In genomic region chr17:17836818-17837379, GRCh38 we compare ENCODE assay signal across 8 cellular contexts. TPM values are rescaled to one million over a fixed set of nuclear protein-coding genes. Genes with fewer than 3 reads are reported as not detected.
DNase-seq lines count a peak whose midpoint lies in the region; ATAC-seq and TF ChIP-seq lines count a peak whose summit lies in the region.

Gene SREBF1, minus strand, starts transcription at chr17:17836986. Its CDS starts 169 bp downstream, at chr17:17836817.

- no peak for TF ChIP-seq CTCF in liver (IDR thresholded peaks at IDR 0.05; ENCODE audit: low read depth, low read length, missing input control)

- H3K27me3 ChIP-seq in liver (ENCODE audit: control insufficient read depth in 4 of 4, insufficient read depth in 4 of 4, low read length in 3 of 4): no peaks in the 10 kb centered on the region

- intact Hi-C loops in dendritic cell treated with granulocyte-macrophage colony-stimulating factor and Interleukin-4, amounts not matched to agents 40 ng/mL and 50 ng/mL, for 4 days (cut with micrococcal nuclease): no loop called here

- peak within 1 kb of the TSS; percentile 98 to 100 (median 99) for H3K27ac Mint-ChIP-seq in IgD-negative memory B cell
- peak within 1 kb of the TSS; percentile 97 for H3K27ac Mint-ChIP-seq in dendritic cell treated with granulocyte-macrophage colony-stimulating factor and Interleukin-4, amounts not matched to agents 40 ng/mL and 50 ng/mL, for 4 days

- no peaks in the 10 kb centered on the region for H3K36me3 Mint-ChIP-seq in IgD-negative memory B cell
- H3K36me3 Mint-ChIP-seq in dendritic cell treated with granulocyte-macrophage colony-stimulating factor and Interleukin-4, amounts not matched to agents 40 ng/mL and 50 ng/mL, for 4 days (ENCODE audit: low read depth): peaks cover 45% of the 10 kb centered on the region

- H3K4me3 Mint-ChIP-seq in IgD-negative memory B cell: peak within 1 kb of the TSS; percentile 85 to 98 (median 93)
- H3K4me3 Mint-ChIP-seq in dendritic cell treated with granulocyte-macrophage colony-stimulating factor and Interleukin-4, amounts not matched to agents 40 ng/mL and 50 ng/mL, for 4 days: peak within 1 kb of the TSS; percentile 93

- H3K9me3 Mint-ChIP-seq in IgD-negative memory B cell: no peaks in the 10 kb centered on the region
- no peaks in the 10 kb centered on the region for H3K9me3 Mint-ChIP-seq in dendritic cell treated with granulocyte-macrophage colony-stimulating factor and Interleukin-4, amounts not matched to agents 40 ng/mL and 50 ng/mL, for 4 days

- peak within 1 kb of the TSS; percentile 59 to 86 (median 66) for H3K4me3 ChIP-seq in liver (ENCODE audit: low read depth in 1 of 3, low read length in 3 of 3)

- peaks cover 45% of the 10 kb centered on the region for H3K4me1 ChIP-seq in ES-I3 (ENCODE audit: insufficient read depth, low read length)
- peaks cover 29 to 70% (median 50%) of the 10 kb centered on the region in 4 donors for H3K4me1 ChIP-seq in liver (ENCODE audit: control insufficient read depth in 4 of 4, insufficient read depth in 4 of 4, low read length in 3 of 4)

- H3K9ac ChIP-seq in ES-I3 (ENCODE audit: low read depth, low read length) (peak within 1 kb of the TSS; percentile 72), liver (ENCODE audit: low read depth in 1 of 2, low read length in 2 of 2) (peak within 1 kb of the TSS; percentile 92 to 98)

- no peak for TF ChIP-seq RAD21 in liver (IDR thresholded peaks at IDR 0.05)

- H3K4me1 Mint-ChIP-seq in IgD-negative memory B cell: peaks cover 33 to 42% (median 41%) of the 10 kb centered on the region in 3 donors
- peaks cover 78% of the 10 kb centered on the region for H3K4me1 Mint-ChIP-seq in dendritic cell treated with granulocyte-macrophage colony-stimulating factor and Interleukin-4, amounts not matched to agents 40 ng/mL and 50 ng/mL, for 4 days (ENCODE audit: low read depth)

- no peaks in the 10 kb centered on the region for H3K36me3 ChIP-seq in ES-I3 (ENCODE audit: insufficient read depth, low read length)
- H3K36me3 ChIP-seq in liver (ENCODE audit: control insufficient read depth in 4 of 4, insufficient read depth in 3 of 4, low read depth in 1 of 4, low read length in 3 of 4): no peaks in the 10 kb centered on the region

- ATAC-seq in GM21526 (IDR thresholded peaks at IDR 0.05; ENCODE audit: low FRiP score, unreplicated experiment): peak; percentile 31

- 4% methylated on average over 52 of the region's 52 CpGs for WGBS in liver

- no peaks in the 10 kb centered on the region for H3K27me3 Mint-ChIP-seq in IgD-negative memory B cell
- no peaks in the 10 kb centered on the region for H3K27me3 Mint-ChIP-seq in dendritic cell treated with granulocyte-macrophage colony-stimulating factor and Interleukin-4, amounts not matched to agents 40 ng/mL and 50 ng/mL, for 4 days

- peak within 1 kb of the TSS; percentile 97 to 100 for H3K27ac ChIP-seq in liver (ENCODE audit: low read depth in 1 of 2, low read length in 2 of 2)

- H3K9me3 ChIP-seq in ES-I3 (ENCODE audit: control insufficient read depth, insufficient read depth, low read length) (no peaks in the 10 kb centered on the region), liver (ENCODE audit: control insufficient read depth in 4 of 4, low read length in 3 of 4) (no peaks in the 10 kb centered on the region)

- DNase-seq in activated CD4-positive, alpha-beta T cell treated with anti-CD3 and anti-CD28 coated beads for 1 hour: peak; percentile 41
- peak in 2 of 3 donors; percentile 24 to 41 for DNase-seq in stimulated activated CD4-positive, alpha-beta T cell treated with anti-CD3 and anti-CD28 coated beads, TNF-alpha, amount 100 ng/mL, for 1 hour (ENCODE audit: low read depth in 3 of 3, low spot score in 1 of 3)
- no peak for DNase-seq in AML-193 (lab: John Stamatoyannopoulos, UW)

TF ChIP-seq in liver, 16 proteins besides CTCF, POLR2A, EP300 and RAD21:
- TF ChIP-seq NR2F2 (IDR thresholded peaks at IDR 0.05) (no peak), JUND (IDR thresholded peaks at IDR 0.05) (no peak), ATF3 (IDR thresholded peaks at IDR 0.05) (no peak), REST (IDR thresholded peaks at IDR 0.05) (no peak), GABPA (IDR thresholded peaks at IDR 0.05 in 1 of 2, conservative IDR thresholded peaks at IDR 0.05 in 1 of 2) (no peak), EGR1 (IDR thresholded peaks at IDR 0.05; ENCODE audit: low read depth in 2 of 2) (no peak), RXRA (IDR thresholded peaks at IDR 0.05) (no peak), SP1 (IDR thresholded peaks at IDR 0.05) (no peak), HNF4A (conservative IDR thresholded peaks at IDR 0.05) (no peak), FOXA1 (IDR thresholded peaks at IDR 0.05) (no peak), YY1 (IDR thresholded peaks at IDR 0.05) (no peak), TAF1 (conservative IDR thresholded peaks at IDR 0.05) (no peak), FOXA2 (IDR thresholded peaks at IDR 0.05) (no peak)
- TF ChIP-seq, protein P1, sequence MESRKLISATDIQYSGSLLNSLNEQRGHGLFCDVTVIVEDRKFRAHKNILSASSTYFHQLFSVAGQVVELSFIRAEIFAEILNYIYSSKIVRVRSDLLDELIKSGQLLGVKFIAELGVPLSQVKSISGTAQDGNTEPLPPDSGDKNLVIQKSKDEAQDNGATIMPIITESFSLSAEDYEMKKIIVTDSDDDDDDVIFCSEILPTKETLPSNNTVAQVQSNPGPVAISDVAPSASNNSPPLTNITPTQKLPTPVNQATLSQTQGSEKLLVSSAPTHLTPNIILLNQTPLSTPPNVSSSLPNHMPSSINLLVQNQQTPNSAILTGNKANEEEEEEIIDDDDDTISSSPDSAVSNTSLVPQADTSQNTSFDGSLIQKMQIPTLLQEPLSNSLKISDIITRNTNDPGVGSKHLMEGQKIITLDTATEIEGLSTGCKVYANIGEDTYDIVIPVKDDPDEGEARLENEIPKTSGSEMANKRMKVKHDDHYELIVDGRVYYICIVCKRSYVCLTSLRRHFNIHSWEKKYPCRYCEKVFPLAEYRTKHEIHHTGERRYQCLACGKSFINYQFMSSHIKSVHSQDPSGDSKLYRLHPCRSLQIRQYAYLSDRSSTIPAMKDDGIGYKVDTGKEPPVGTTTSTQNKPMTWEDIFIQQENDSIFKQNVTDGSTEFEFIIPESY (IDR thresholded peaks at IDR 0.05): no peak
- TF ChIP-seq, protein P2, sequence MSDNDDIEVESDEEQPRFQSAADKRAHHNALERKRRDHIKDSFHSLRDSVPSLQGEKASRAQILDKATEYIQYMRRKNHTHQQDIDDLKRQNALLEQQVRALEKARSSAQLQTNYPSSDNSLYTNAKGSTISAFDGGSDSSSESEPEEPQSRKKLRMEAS (IDR thresholded peaks at IDR 0.05): no peak

RNA-seq across cellular contexts. Expression of gene SREBF1, which starts in this region (rescaled TPM):
- 9.1 TPM for polyA plus RNA-seq in IgD-negative memory B cell
- 100 to 1,000 TPM in 1 of 2 donors, 10 to 100 TPM in 1; 66.8 to 133 TPM for total RNA-seq in liver
- 100 to 1,000 TPM in 1 of 2 donors, 10 to 100 TPM in 1; 74.0 to 127 TPM for polyA plus RNA-seq in liver

Comparison
In these comparisons a context has a peak if more than half of its experiments do, and no peak if none do; other contexts are left out.
1. DNase-seq: peak in activated CD4-positive, alpha-beta T cell treated with anti-CD3 and anti-CD28 coated beads for 1 hour (single experiment) and stimulated activated CD4-positive, alpha-beta T cell treated with anti-CD3 and anti-CD28 coated beads, TNF-alpha, amount 100 ng/mL, for 1 hour (2 of 3); none in AML-193 (0 of 2).